1 cellular context compared by ENCODE assay signal in genomic region chrX:135543924-135544323, GRCh38.
TF ChIP-seq lines count a peak whose summit lies in the region.

No MANE protein-coding gene starts in this region.

TF ChIP-seq in K562, 482 proteins besides CTCF, POLR2A, EP300 and RAD21 (continued from another document):
- no peak for TF ChIP-seq ZBTB12 (CRISPR knock-in tag; IDR thresholded peaks at IDR 0.05)
- no peak for TF ChIP-seq TEAD2 (tag; IDR thresholded peaks at IDR 0.05)
- TF ChIP-seq OTX1 (CRISPR knock-in tag; IDR thresholded peaks at IDR 0.05): no peak
- no peak for TF ChIP-seq GTF2B (IDR thresholded peaks at IDR 0.05; ENCODE audit: extremely low read depth, insufficient read length)
- 0 out of 2 replicates have a peak, but pooled peaks have one; percentile 21 for TF ChIP-seq CTBP1 (IDR thresholded peaks at IDR 0.05; ENCODE audit: borderline replicate concordance)
- TF ChIP-seq PTRF (tag; IDR thresholded peaks at IDR 0.05): no peak
- TF ChIP-seq ESRRA (IDR thresholded peaks at IDR 0.05; ENCODE audit: borderline replicate concordance, low read depth): peak; percentile 86
- TF ChIP-seq FOXJ2 (tag; IDR thresholded peaks at IDR 0.05): no peak
- TF ChIP-seq ATF1 (CRISPR knock-in tag; IDR thresholded peaks at IDR 0.05): no peak
- no peak for TF ChIP-seq ATF1 (tag; IDR thresholded peaks at IDR 0.05)
- TF ChIP-seq UBTF (IDR thresholded peaks at IDR 0.05; ENCODE audit: borderline replicate concordance in 1 of 2, low read depth in 2 of 2, low read length in 2 of 2): no peak
- no peak for TF ChIP-seq ZBTB17 (CRISPR knock-in tag; IDR thresholded peaks at IDR 0.05)
- no peak for TF ChIP-seq IRF9 (tag; IDR thresholded peaks at IDR 0.05)
- no peak for TF ChIP-seq ZNF707 (CRISPR knock-in tag; conservative IDR thresholded peaks at IDR 0.05)
